In genomic region chr1:66925558-66925910, GRCh38 we compare ENCODE assay signal across 8 cellular contexts. TPM values are rescaled to one million over a fixed set of nuclear protein-coding genes. Genes with fewer than 3 reads are reported as not detected.
A peak's percentile ranks its signal among the peaks of the same experiment; 100 is the strongest.
DNase-seq lines count a peak whose midpoint lies in the region; ATAC-seq and TF ChIP-seq lines count a peak whose summit lies in the region.

No MANE protein-coding gene starts in this region.

- peaks cover 9% of the 10 kb centered on the region; the same call in 1 of the 2 replicates for H4K20me1 ChIP-seq in DOHH2 (ENCODE audit: control insufficient read depth, insufficient read depth, low read depth, low read length)

- ATAC-seq in HG02938 (IDR thresholded peaks at IDR 0.05; ENCODE audit: unreplicated experiment) (peak; percentile 2), lower lobe of right lung (no peak), HG03045 (IDR thresholded peaks at IDR 0.05; ENCODE audit: unreplicated experiment) (no peak), HG03469 (IDR thresholded peaks at IDR 0.05; ENCODE audit: unreplicated experiment) (no peak)

- H3K4me2 ChIP-seq in DOHH2 (ENCODE audit: low read length), result peak overlapping the region; percentile 85

- H3K4me1 ChIP-seq in DOHH2 (ENCODE audit: control insufficient read depth, low read length) (peaks cover 33% of the 10 kb centered on the region), ascending aorta (peaks cover 10% of the 10 kb centered on the region in 2 donors), lower lobe of right lung (peaks cover 31% of the 10 kb centered on the region)

- H3F3A ChIP-seq in DOHH2 (ENCODE audit: control insufficient read depth, insufficient read depth), result peaks cover 19% of the 10 kb centered on the region

- H3K27me3 ChIP-seq in DOHH2 (ENCODE audit: control insufficient read depth, low read length), result no peaks in the 10 kb centered on the region
- no peaks in the 10 kb centered on the region for H3K27me3 ChIP-seq in ascending aorta
- H3K27me3 ChIP-seq in lower lobe of right lung (ENCODE audit: low read depth), result no peaks in the 10 kb centered on the region

- peak overlapping the region; percentile 77 for H3K4me3 ChIP-seq in DOHH2 (ENCODE audit: low read length)
- H3K4me3 ChIP-seq in ascending aorta, result peak overlapping the region; percentile 71 to 74
- H3K4me3 ChIP-seq in lower lobe of right lung, result peak overlapping the region; percentile 79

- H3K27ac ChIP-seq in DOHH2 (ENCODE audit: low read depth, low read length), result peak overlapping the region; percentile 72
- peak overlapping the region; percentile 85 to 95 for H3K27ac ChIP-seq in ascending aorta
- peak overlapping the region; percentile 96 for H3K27ac ChIP-seq in lower lobe of right lung

- H3K9me2 ChIP-seq in DOHH2 (replicated peaks; ENCODE audit: control insufficient read depth, low read length), result no peaks in the 10 kb centered on the region

- DNase-seq in ascending aorta (ENCODE audit: low spot score in 2 of 2), result no peak
- DNase-seq in lower lobe of right lung, result no peak
- no peak for DNase-seq in HPDE6-E6E7 (ENCODE audit: extremely low spot score)
- DNase-seq in RKO (ENCODE audit: low spot score), result no peak

- intact Hi-C loops in ascending aorta (cut with DNase I) (loop anchor here (2.0 to 10.0 kb wide), 4 partner anchors 383 to 909 kb away; partner anchors contain the start of genes GNG12 and SERBP1), lower lobe of right lung (cut with DNase I) (no loop called here)

- peaks cover 59% of the 10 kb centered on the region for H3K79me2 ChIP-seq in DOHH2 (ENCODE audit: control insufficient read depth, low read length)

- H3K9me3 ChIP-seq in DOHH2 (ENCODE audit: control insufficient read depth, insufficient read depth, low read length) (no peaks in the 10 kb centered on the region), ascending aorta (no peaks in the 10 kb centered on the region), lower lobe of right lung (no peaks in the 10 kb centered on the region)

- peaks cover 32% of the 10 kb centered on the region for H3K36me3 ChIP-seq in DOHH2 (ENCODE audit: control insufficient read depth, low read length)
- no peaks in the 10 kb centered on the region for H3K36me3 ChIP-seq in ascending aorta
- no peaks in the 10 kb centered on the region for H3K36me3 ChIP-seq in lower lobe of right lung

- TF ChIP-seq CTCF in DOHH2 (IDR thresholded peaks at IDR 0.05; ENCODE audit: low read depth, low read length, poor library complexity, severe bottlenecking) (peak; percentile 27), ascending aorta (IDR thresholded peaks at IDR 0.05) (peak in 1 of 3 experiments; percentile 0), lower lobe of right lung (IDR thresholded peaks at IDR 0.05) (no peak)

RNA-seq across cellular contexts. Expression of gene MIER1, which starts 0.7 kb away (rescaled TPM):
- total RNA-seq in ascending aorta (18.4 TPM), lower lobe of right lung (44.0 TPM)

RNA-seq across cellular contexts. Expression of gene DNAI4, which starts 0.9 kb away (rescaled TPM):
- total RNA-seq in ascending aorta (not detected), lower lobe of right lung (19.9 TPM)

Comparison
In these comparisons a context has a peak if more than half of its experiments do, and no peak if none do; other contexts are left out.
1. RNA of gene DNAI4, which starts 0.9 kb away (total RNA-seq): 19.9 TPM in lower lobe of right lung (single experiment); not detected in ascending aorta (single experiment); every median in the first group is over 10 times any median in the second.
2. Peak in every context shown above with its lines, with median percentiles within 50 percentile points of each other: H3K27ac ChIP-seq and H3K4me3 ChIP-seq.